Comparison of ENCODE assay signal across 13 cellular contexts in the genomic region with DNA sequence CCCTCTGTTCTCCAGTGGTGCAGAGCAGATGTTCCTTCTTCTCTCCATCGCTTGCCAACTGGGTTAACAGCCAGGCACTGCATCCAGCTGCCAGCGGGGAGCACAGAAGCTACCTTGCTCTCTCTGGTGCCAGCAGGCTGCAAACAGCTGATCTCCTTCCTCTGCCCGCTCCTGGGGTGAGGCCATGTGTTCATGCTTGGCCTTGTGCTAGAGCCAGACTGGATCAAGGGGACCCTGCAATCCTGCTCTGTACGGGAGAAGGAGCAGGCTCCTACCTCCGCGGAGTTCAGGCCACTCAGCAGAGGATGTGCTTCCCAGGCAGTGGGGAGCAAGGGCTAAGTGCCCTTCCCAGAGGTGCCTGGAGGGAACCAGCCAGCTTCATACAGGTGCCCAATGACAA. TPM values are rescaled to one million over a fixed set of nuclear protein-coding genes. Genes with fewer than 3 reads are reported as not detected.
"Had no signal": no experiment of that assay in that cellular context is flagged by ENCODE, and none has a peak within 500 bp of the region (broad histone marks: within the 10 kb centered on the region; RNA-seq: fewer than 3 reads in every experiment).

No MANE protein-coding gene starts in this region.

- ATAC-seq: activated CD8-positive, alpha-beta T cell treated with anti-CD3 and anti-CD28 coated beads for 36 hours; activated T-cell treated with anti-CD3 and anti-CD28 coated beads, Interleukin-2, amount 50 U/mL, for 4 hours; left colon; psoas muscle; right cardiac atrium had no signal

- H3K4me3 Mint-ChIP-seq: activated CD4-positive, alpha-beta T cell treated with anti-CD3 and anti-CD28 coated beads, Interleukin-2, amount 10 ng/mL, durations not matched to agents 24 days and 14 days; activated CD8-positive, alpha-beta T cell treated with anti-CD3 and anti-CD28 coated beads for 36 hours; activated T-cell treated with anti-CD3 and anti-CD28 coated beads, Interleukin-2, amount 50 U/mL, for 4 hours; mesothelial cell of epicardium; neural progenitor cell; T-helper 1 cell treated with Interleukin-12 subunit alpha and Interleukin-12 subunit beta and Interleukin-4 antibody, amounts not matched to agents 30 μg/mL and 1 μg/mL, for 36 hours had no signal

- DNase-seq: activated CD4-positive, alpha-beta T cell treated with anti-CD3 and anti-CD28 coated beads, Interleukin-2, amount 10 ng/mL, durations not matched to agents 24 days and 14 days; activated CD8-positive, alpha-beta T cell treated with anti-CD3 and anti-CD28 coated beads for 36 hours; activated naive CD4-positive, alpha-beta T cell treated with anti-CD3 and anti-CD28 coated beads, Interleukin-2, amount 50 U/mL, for 16 hours; activated T-cell treated with anti-CD3 and anti-CD28 coated beads, Interleukin-2, amount 50 U/mL, for 4 hours; left colon; stimulated activated CD4-positive, alpha-beta T cell treated with anti-CD3 and anti-CD28 coated beads, Interleukin-4, amount 100 ng/mL, for 1 hour; stomach; trophoblast cell had no signal

- H3K36me3 Mint-ChIP-seq: neural progenitor cell had no signal

- H3K4me1 Mint-ChIP-seq: activated CD4-positive, alpha-beta T cell treated with anti-CD3 and anti-CD28 coated beads, Interleukin-2, amount 10 ng/mL, durations not matched to agents 24 days and 14 days had no signal

- H3K27ac Mint-ChIP-seq: activated CD4-positive, alpha-beta T cell treated with anti-CD3 and anti-CD28 coated beads, Interleukin-2, amount 10 ng/mL, durations not matched to agents 24 days and 14 days; activated CD8-positive, alpha-beta T cell treated with anti-CD3 and anti-CD28 coated beads for 36 hours; mesothelial cell of epicardium; neural progenitor cell; T-helper 1 cell treated with Interleukin-12 subunit alpha and Interleukin-12 subunit beta and Interleukin-4 antibody, amounts not matched to agents 30 μg/mL and 1 μg/mL, for 36 hours had no signal

RNA-seq across cellular contexts. Expression of gene C1QTNF1, which starts 26.6 kb away (rescaled TPM):
- total RNA-seq: activated CD4-positive, alpha-beta T cell treated with anti-CD3 and anti-CD28 coated beads, Interleukin-2, amount 10 ng/mL, durations not matched to agents 24 days and 14 days had no signal
